ENCODE assay signal across 8 cellular contexts in the genomic region with DNA sequence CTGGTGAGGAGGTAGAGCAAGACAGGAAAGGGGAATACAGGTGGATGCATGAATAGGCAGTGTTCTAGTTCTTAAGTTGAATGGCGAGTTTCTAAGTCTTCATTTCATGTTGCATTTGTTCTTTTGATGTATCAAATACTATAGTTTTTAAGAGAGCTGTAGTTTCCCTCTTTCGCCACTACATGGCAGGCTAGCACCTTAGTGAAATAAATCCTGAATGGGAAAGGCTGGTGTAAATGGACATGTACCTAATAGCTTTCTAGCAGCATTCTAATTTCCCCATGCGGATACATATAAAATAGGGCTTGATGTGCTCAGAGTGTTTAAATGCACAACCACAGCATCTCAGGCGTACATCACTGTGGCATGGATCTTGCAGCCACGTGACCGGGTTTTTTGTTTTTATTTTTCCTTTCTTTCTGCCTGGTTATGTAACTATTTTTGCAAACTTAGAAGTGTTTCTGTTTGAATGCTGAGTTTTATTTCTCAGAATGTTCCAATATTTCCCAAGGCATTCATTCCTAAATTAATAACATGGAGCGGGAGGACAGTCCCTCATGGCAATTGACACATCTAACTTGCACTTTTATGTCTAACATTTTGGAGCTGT. TPM values are rescaled to one million over a fixed set of nuclear protein-coding genes. Genes with fewer than 3 reads are reported as not detected.
DNase-seq lines count a peak whose midpoint lies in the region; ATAC-seq and TF ChIP-seq lines count a peak whose summit lies in the region.

No MANE protein-coding gene starts in this region.

- WGBS in ovary, 3 donors = 4 to 7% (median 6%) methylated on average over 7 of the region's 7 CpGs

- H3K27me3 ChIP-seq in HCT116 (ENCODE audit: insufficient read depth, low read length) = no peaks in the 10 kb centered on the region
- no peaks in the 10 kb centered on the region for H3K27me3 ChIP-seq in ovary

- no peak for TF ChIP-seq POLR2A in HCT116 (IDR thresholded peaks at IDR 0.05; ENCODE audit: borderline replicate concordance, extremely low read depth, insufficient read depth, insufficient read length)
- TF ChIP-seq POLR2A in ovary (IDR thresholded peaks at IDR 0.05) = no peak

- H3K4me3 ChIP-seq in HCT116 (replicated peaks in 1 of 2; ENCODE audit: low read depth in 1 of 2, low read length in 2 of 2) (no peak overlapping the region), fibroblast of villous mesenchyme (ENCODE audit: low read depth, low read length) (no peak overlapping the region), ovary (no peak overlapping the region)

- no peaks in the 10 kb centered on the region for H4K20me1 ChIP-seq in HCT116 (ENCODE audit: insufficient read depth)

- H3K9me2 ChIP-seq in HCT116 (ENCODE audit: insufficient read depth) = no peaks in the 10 kb centered on the region

- no peak overlapping the region for H3K4me3 Mint-ChIP-seq in activated CD4-positive, alpha-beta T cell treated with anti-CD3 and anti-CD28 coated beads, Interleukin-2, amount 10 ng/mL, durations not matched to agents 24 days and 14 days
- H3K4me3 Mint-ChIP-seq in activated T-helper 2 cell treated with anti-CD3 and anti-CD28 coated beads, Interferon-gamma antibody, Interleukin-2, Interleukin-4, amounts not matched to agents 10 μg/mL and 5 μg/mL and 100 μg/mL, durations not matched to agents 14 hours and 24 hours and 36 hours (ENCODE audit: low read depth) = no peak overlapping the region

- DNase-seq in COR-L47 (lab: John Stamatoyannopoulos, UW) (peak; percentile 68), HCT116 (ENCODE audit: low read depth, low spot score) (peak; percentile 79), NCI-H510A (lab: John Stamatoyannopoulos, UW) (peak; percentile 29), fibroblast of villous mesenchyme (ENCODE audit: low read depth) (peak; percentile 88), ovary (peak in 2 of 5 donors; percentile 31 to 57), UCSD-AML1 (lab: John Stamatoyannopoulos, UW; ENCODE audit: unreplicated experiment) (no peak)
- DNase-seq in activated CD4-positive, alpha-beta T cell treated with anti-CD3 and anti-CD28 coated beads, Interleukin-2, amount 10 ng/mL, durations not matched to agents 24 days and 14 days = peak; percentile 84
- DNase-seq in activated T-helper 2 cell treated with anti-CD3 and anti-CD28 coated beads, Interferon-gamma antibody, Interleukin-2, Interleukin-4, amounts not matched to agents 10 μg/mL and 5 μg/mL and 100 μg/mL, durations not matched to agents 14 hours and 24 hours and 36 hours (ENCODE audit: low spot score) = no peak

- ATAC-seq in HCT116 = peak; percentile 97

- H3K9me3 ChIP-seq in HCT116 (ENCODE audit: control insufficient read depth in 1 of 2, insufficient read depth in 1 of 2, low read depth in 1 of 2, low read length in 2 of 2) = no peaks in the 10 kb centered on the region
- no peaks in the 10 kb centered on the region for H3K9me3 ChIP-seq in ovary

- peak; percentile 90 for TF ChIP-seq RAD21 in HCT116 (IDR thresholded peaks at IDR 0.05; ENCODE audit: low read depth)

- TF ChIP-seq CTCF in HCT116 (IDR thresholded peaks at IDR 0.05 in 2 of 3, conservative IDR thresholded peaks at IDR 0.05 in 1 of 3; ENCODE audit: borderline replicate concordance in 1 of 3, insufficient read depth in 1 of 3, low read depth in 2 of 3, low read length in 2 of 3) = peak; percentile 78 to 88 (median 87)
- TF ChIP-seq CTCF in fibroblast of villous mesenchyme (IDR thresholded peaks at IDR 0.05; ENCODE audit: insufficient read depth, low read depth, low read length) = peak; percentile 85
- TF ChIP-seq CTCF in ovary (IDR thresholded peaks at IDR 0.05) = peak; percentile 86 to 91 (median 87)

- H3K27me3 Mint-ChIP-seq in activated CD4-positive, alpha-beta T cell treated with anti-CD3 and anti-CD28 coated beads, Interleukin-2, amount 10 ng/mL, durations not matched to agents 24 days and 14 days = peaks cover 31% of the 10 kb centered on the region
- peaks cover 19% of the 10 kb centered on the region for H3K27me3 Mint-ChIP-seq in activated T-helper 2 cell treated with anti-CD3 and anti-CD28 coated beads, Interferon-gamma antibody, Interleukin-2, Interleukin-4, amounts not matched to agents 10 μg/mL and 5 μg/mL and 100 μg/mL, durations not matched to agents 14 hours and 24 hours and 36 hours (ENCODE audit: low read depth)

- no peaks in the 10 kb centered on the region for H3K79me2 ChIP-seq in HCT116 (ENCODE audit: insufficient read depth, low read length)

- H3K9me3 Mint-ChIP-seq in activated CD4-positive, alpha-beta T cell treated with anti-CD3 and anti-CD28 coated beads, Interleukin-2, amount 10 ng/mL, durations not matched to agents 24 days and 14 days = no peaks in the 10 kb centered on the region
- no peaks in the 10 kb centered on the region for H3K9me3 Mint-ChIP-seq in activated T-helper 2 cell treated with anti-CD3 and anti-CD28 coated beads, Interferon-gamma antibody, Interleukin-2, Interleukin-4, amounts not matched to agents 10 μg/mL and 5 μg/mL and 100 μg/mL, durations not matched to agents 14 hours and 24 hours and 36 hours

- intact Hi-C loops in HCT116 (cut with micrococcal nuclease) = loop anchor here (1.0 kb wide), 3 partner anchors 53 to 296 kb away; no protein-coding TSS in a partner anchor
- intact Hi-C loops in activated CD4-positive, alpha-beta T cell treated with anti-CD3 and anti-CD28 coated beads, Interleukin-2, amount 10 ng/mL, durations not matched to agents 24 days and 14 days (cut with micrococcal nuclease) = loop anchor here (1.0 to 10.0 kb wide), 3 partner anchors 53 to 422 kb away; no protein-coding TSS in a partner anchor
- intact Hi-C loops in ovary (cut with DNase I) = loop anchor here in 1 of 4 donors (10.0 kb wide), 4 partner anchors 52 to 622 kb away; no protein-coding TSS in a partner anchor
- intact Hi-C loops in activated T-helper 2 cell treated with anti-CD3 and anti-CD28 coated beads, Interferon-gamma antibody, Interleukin-2, Interleukin-4, amounts not matched to agents 10 μg/mL and 5 μg/mL and 100 μg/mL, durations not matched to agents 14 hours and 24 hours and 36 hours (cut with micrococcal nuclease) = loop anchor here (1.0 to 2.0 kb wide), 3 partner anchors 26 to 130 kb away; no protein-coding TSS in a partner anchor

- H3K4me1 Mint-ChIP-seq in activated CD4-positive, alpha-beta T cell treated with anti-CD3 and anti-CD28 coated beads, Interleukin-2, amount 10 ng/mL, durations not matched to agents 24 days and 14 days = peaks cover 8% of the 10 kb centered on the region
- H3K4me1 Mint-ChIP-seq in activated T-helper 2 cell treated with anti-CD3 and anti-CD28 coated beads, Interferon-gamma antibody, Interleukin-2, Interleukin-4, amounts not matched to agents 10 μg/mL and 5 μg/mL and 100 μg/mL, durations not matched to agents 14 hours and 24 hours and 36 hours (ENCODE audit: low read depth) = peaks cover 2% of the 10 kb centered on the region

- no peaks in the 10 kb centered on the region for H3K36me3 Mint-ChIP-seq in activated CD4-positive, alpha-beta T cell treated with anti-CD3 and anti-CD28 coated beads, Interleukin-2, amount 10 ng/mL, durations not matched to agents 24 days and 14 days (ENCODE audit: low read depth)
- H3K36me3 Mint-ChIP-seq in activated T-helper 2 cell treated with anti-CD3 and anti-CD28 coated beads, Interferon-gamma antibody, Interleukin-2, Interleukin-4, amounts not matched to agents 10 μg/mL and 5 μg/mL and 100 μg/mL, durations not matched to agents 14 hours and 24 hours and 36 hours (ENCODE audit: low read depth) = no peaks in the 10 kb centered on the region

- H3K4me1 ChIP-seq in HCT116 (ENCODE audit: control insufficient read depth in 1 of 2, insufficient read depth in 2 of 2, low read length in 2 of 2) (no peaks in the 10 kb centered on the region), ovary (ENCODE audit: insufficient read depth) (peaks cover 4% of the 10 kb centered on the region)

- RAD21 ChIA-PET in HCT116 (lab: Charles Lee; ENCODE audit: low non-redundant PET in 1 of 2, low total read pairs in 2 of 2, uncharacterized antibody in 2 of 2, unreplicated experiment in 2 of 2) = interaction anchor here (0.7 to 1.8 kb wide), 7 partner anchors 18 to 672 kb away, joined by 3 to 19 read pairs (median 3); no protein-coding TSS in a partner anchor

- H2AFZ ChIP-seq in HCT116 (ENCODE audit: low read depth, low read length, poor library complexity, severe bottlenecking) = peak overlapping the region; percentile 86

- no peak overlapping the region for H3K27ac Mint-ChIP-seq in activated CD4-positive, alpha-beta T cell treated with anti-CD3 and anti-CD28 coated beads, Interleukin-2, amount 10 ng/mL, durations not matched to agents 24 days and 14 days
- H3K27ac Mint-ChIP-seq in activated T-helper 2 cell treated with anti-CD3 and anti-CD28 coated beads, Interferon-gamma antibody, Interleukin-2, Interleukin-4, amounts not matched to agents 10 μg/mL and 5 μg/mL and 100 μg/mL, durations not matched to agents 14 hours and 24 hours and 36 hours = no peak overlapping the region

- no TSS peak for BruUV-seq in HCT116 (replicated peaks; lab: Mats Ljungman, UMichigan)

- H3K4me2 ChIP-seq in HCT116 (ENCODE audit: low read length) = peak overlapping the region; percentile 41

- no peak overlapping the region for H3K9ac ChIP-seq in HCT116 (ENCODE audit: low read length)

- TF ChIP-seq EP300 in ovary (IDR thresholded peaks at IDR 0.05) = no peak

- H3K36me3 ChIP-seq in HCT116 (ENCODE audit: control insufficient read depth in 1 of 2, insufficient read depth in 2 of 2, low read length in 2 of 2) (no peaks in the 10 kb centered on the region), ovary (no peaks in the 10 kb centered on the region)

- CTCF ChIA-PET in HCT116 (lab: Charles Lee) = interaction anchor here (0.6 to 1.9 kb wide), 26 partner anchors 9 to 779 kb away, joined by 3 to 71 read pairs (median 5); partner anchors contain the start of genes CLN6 and FEM1B

- POLR2A ChIA-PET in HCT116 (lab: Charles Lee) = interaction anchor here (1.0 to 1.7 kb wide), 4 partner anchors 18 to 672 kb away, joined by 3 to 7 read pairs (median 5); partner anchors contain the start of gene FEM1B

- H3K27ac ChIP-seq in HCT116 (ENCODE audit: low read depth, low read length) (no peak overlapping the region), ovary (no peak overlapping the region)

RNA-seq across cellular contexts. Expression of gene CLN6, which starts 23.5 kb away (rescaled TPM):
- total RNA-seq in HCT116 (2021; ENCODE audit: unreplicated experiment) = 44.1 TPM
- polyA plus RNA-seq in HCT116 (2012) = 29.3 and 34.2 TPM in 2 replicates
- total RNA-seq in activated CD4-positive, alpha-beta T cell treated with anti-CD3 and anti-CD28 coated beads, Interleukin-2, amount 10 ng/mL, durations not matched to agents 24 days and 14 days = 99.0 and 102 TPM in 2 replicates
- 15.8 and 16.8 TPM in 2 replicates for total RNA-seq in fibroblast of villous mesenchyme
- total RNA-seq in ovary = 10 to 100 TPM in 5 of 7 donors, 1 to 10 TPM in 2; 6.3 to 21.8 (median 12.0) TPM
- 10 to 100 TPM; 10.9 to 13.9 TPM for polyA plus RNA-seq in ovary
- 82.4 and 84.9 TPM in 2 replicates for total RNA-seq in activated T-helper 2 cell treated with anti-CD3 and anti-CD28 coated beads, Interferon-gamma antibody, Interleukin-2, Interleukin-4, amounts not matched to agents 10 μg/mL and 5 μg/mL and 100 μg/mL, durations not matched to agents 14 hours and 24 hours and 36 hours

RNA-seq across cellular contexts. Expression of gene FEM1B, which starts 24.5 kb away (rescaled TPM):
- 39.7 TPM for total RNA-seq in HCT116 (2021; ENCODE audit: unreplicated experiment)
- 22.8 and 25.2 TPM in 2 replicates for polyA plus RNA-seq in HCT116 (2012)
- total RNA-seq in activated CD4-positive, alpha-beta T cell treated with anti-CD3 and anti-CD28 coated beads, Interleukin-2, amount 10 ng/mL, durations not matched to agents 24 days and 14 days = 46.2 and 51.6 TPM in 2 replicates
- 47.7 and 61.7 TPM in 2 replicates for total RNA-seq in fibroblast of villous mesenchyme
- 10 to 100 TPM; 30.3 to 83.2 (median 55.9) TPM for total RNA-seq in ovary
- 10 to 100 TPM; 15.8 to 32.9 TPM for polyA plus RNA-seq in ovary
- 45.1 and 50.4 TPM in 2 replicates for total RNA-seq in activated T-helper 2 cell treated with anti-CD3 and anti-CD28 coated beads, Interferon-gamma antibody, Interleukin-2, Interleukin-4, amounts not matched to agents 10 μg/mL and 5 μg/mL and 100 μg/mL, durations not matched to agents 14 hours and 24 hours and 36 hours

RNA-seq across cellular contexts. Expression of gene CALML4, which starts 47.9 kb away (rescaled TPM):
- total RNA-seq in HCT116 (2021; ENCODE audit: unreplicated experiment) (8.5 TPM), fibroblast of villous mesenchyme (1.7 and 1.9 TPM in 2 replicates), ovary (1 to 10 TPM; 2.5 to 9.3 (median 3.2) TPM)
- 6.2 and 9.9 TPM in 2 replicates for polyA plus RNA-seq in HCT116 (2012)
- 14.6 and 16.5 TPM in 2 replicates for total RNA-seq in activated CD4-positive, alpha-beta T cell treated with anti-CD3 and anti-CD28 coated beads, Interleukin-2, amount 10 ng/mL, durations not matched to agents 24 days and 14 days
- 1 to 10 TPM; 3.2 to 9.5 TPM for polyA plus RNA-seq in ovary
- total RNA-seq in activated T-helper 2 cell treated with anti-CD3 and anti-CD28 coated beads, Interferon-gamma antibody, Interleukin-2, Interleukin-4, amounts not matched to agents 10 μg/mL and 5 μg/mL and 100 μg/mL, durations not matched to agents 14 hours and 24 hours and 36 hours = 11.9 and 12.1 TPM in 2 replicates

Comparison
In these comparisons a context has a peak if more than half of its experiments do, and no peak if none do; other contexts are left out.
1. DNase-seq: peak in COR-L47 (single experiment), HCT116 (single experiment), NCI-H510A (single experiment), activated CD4-positive, alpha-beta T cell treated with anti-CD3 and anti-CD28 coated beads, Interleukin-2, amount 10 ng/mL, durations not matched to agents 24 days and 14 days (single experiment) and fibroblast of villous mesenchyme (single experiment); none in activated T-helper 2 cell treated with anti-CD3 and anti-CD28 coated beads, Interferon-gamma antibody, Interleukin-2, Interleukin-4, amounts not matched to agents 10 μg/mL and 5 μg/mL and 100 μg/mL, durations not matched to agents 14 hours and 24 hours and 36 hours (single experiment) and UCSD-AML1 (single experiment).
2. Peak in every context shown above with its lines, with median percentiles within 50 percentile points of each other: CTCF ChIP-seq.